Comparison of ENCODE assay signal across 25 cellular contexts in the genomic region with DNA sequence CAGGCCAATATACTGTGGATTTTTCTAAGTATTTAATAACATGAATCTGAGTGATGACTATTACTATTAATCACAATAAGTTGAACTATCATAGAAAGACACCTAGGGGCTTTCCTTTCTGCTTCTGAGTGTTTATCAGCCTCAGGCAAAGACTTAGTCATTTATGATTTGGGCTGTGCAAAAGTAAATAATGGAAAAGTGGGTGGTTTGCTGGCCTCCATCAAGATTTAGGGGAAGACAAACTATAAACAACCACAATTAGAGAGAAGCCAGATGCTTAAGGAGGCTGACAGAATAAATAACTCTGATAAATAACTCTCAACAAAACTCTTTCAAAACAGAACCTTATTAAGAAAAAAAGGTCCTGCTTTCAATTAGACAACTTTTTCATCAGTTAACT.
DNase-seq lines count a peak whose midpoint lies in the region; ATAC-seq and TF ChIP-seq lines count a peak whose summit lies in the region.
"Had no signal": no experiment of that assay in that cellular context is flagged by ENCODE, and none has a peak within 500 bp of the region (broad histone marks: within the 10 kb centered on the region; RNA-seq: fewer than 3 reads in every experiment).

No MANE protein-coding gene starts in this region.

- CTCF ChIA-PET in MCF 10A (lab: Yijun Ruan, JAX) (interaction anchor here (1.2 kb wide), 1 partner anchor 16 kb away, joined by 3 read pairs; no protein-coding TSS in a partner anchor), PC-9 (lab: Charles Lee) (no interaction called here)
- CTCF ChIA-PET in naive thymus-derived CD4-positive, alpha-beta T cell (lab: Charles Lee), result no interaction called here

- no peaks in the 10 kb centered on the region for H3K36me3 Mint-ChIP-seq in MCF 10A (ENCODE audit: insufficient read depth, unreplicated experiment)
- no peaks in the 10 kb centered on the region for H3K36me3 Mint-ChIP-seq in naive thymus-derived CD4-positive, alpha-beta T cell
- H3K36me3 Mint-ChIP-seq: CD8-positive, alpha-beta T cell had no signal

- POLR2A ChIA-PET in MCF 10A (lab: Yijun Ruan, JAX) (interaction anchor here (0.7 kb wide), 1 partner anchor 312 kb away, joined by 4 read pairs; no protein-coding TSS in a partner anchor), PC-9 (lab: Charles Lee; ENCODE audit: unreplicated experiment) (interaction anchor here (0.6 kb wide), 1 partner anchor 109 kb away, joined by 5 read pairs; no protein-coding TSS in a partner anchor)
- POLR2A ChIA-PET in naive thymus-derived CD4-positive, alpha-beta T cell (lab: Charles Lee), result no interaction called here

- no peaks in the 10 kb centered on the region for H3K36me3 ChIP-seq in breast epithelium
- H3K36me3 ChIP-seq in PC-9 (ENCODE audit: low read depth), result peaks cover 39% of the 10 kb centered on the region
- no peaks in the 10 kb centered on the region for H3K36me3 ChIP-seq in vagina
- H3K36me3 ChIP-seq in naive thymus-derived CD4-positive, alpha-beta T cell (ENCODE audit: control insufficient read depth in 2 of 3, insufficient read depth in 3 of 3, low read length in 3 of 3), result no peaks in the 10 kb centered on the region
- H3K36me3 ChIP-seq: neutrophil, tibial artery had no signal

- TF ChIP-seq POLR2A in breast epithelium (IDR thresholded peaks at IDR 0.05), result no peak
- TF ChIP-seq POLR2A in vagina (IDR thresholded peaks at IDR 0.05), result no peak

- DNase-seq in MCF 10A (ENCODE audit: unreplicated experiment) (peak; percentile 13), breast epithelium (ENCODE audit: low spot score in 2 of 2) (no peak), PC-9 (peak in 1 of 2 experiments; percentile 62), fibroblast of gingiva (ENCODE audit: low read depth) (peak; percentile 53), vagina (ENCODE audit: extremely low spot score in 2 of 2) (no peak)
- no peak for DNase-seq in naive thymus-derived CD4-positive, alpha-beta T cell
- DNase-seq: activated CD4-positive, alpha-beta T cell treated with anti-CD3 and anti-CD28 coated beads for 1 hour; amniotic stem cell; CD8-positive, alpha-beta T cell; effector memory CD8-positive, alpha-beta T cell; HFFc6; NCI-H1436; NCI-H2171; NCI-H748 treated with DMSO at 0.1 percent for 48 hours; OCI-M1; retina; stimulated activated CD4-positive, alpha-beta T cell treated with anti-CD3 and anti-CD28 coated beads, Interleukin-15, amount 100 ng/mL, for 24 hours; stimulated activated naive B cell treated with anti-CD40 and anti-IgM and Interleukin-4, amounts not matched to agents 10 μg/mL and 1 μg/mL and 100 μg/mL, for 72 hours; tibial artery had no signal

- intact Hi-C loops in MCF 10A (cut with micrococcal nuclease), result no loop called here
- intact Hi-C loops in breast epithelium (cut with DNase I; ENCODE audit: low total_unique reads), result no loop called here
- intact Hi-C loops in PC-9 (cut with micrococcal nuclease; ENCODE audit: unreplicated experiment), result loop anchor here (5.0 kb wide), 1 partner anchor 105 kb away; no protein-coding TSS in a partner anchor
- intact Hi-C loops in vagina (cut with DNase I), result no loop called here
- intact Hi-C loops in naive thymus-derived CD4-positive, alpha-beta T cell (cut with micrococcal nuclease), result no loop called here

- no peak for TF ChIP-seq CTCF in MCF 10A (IDR thresholded peaks at IDR 0.05; ENCODE audit: unreplicated experiment)
- no peak for TF ChIP-seq CTCF in breast epithelium (IDR thresholded peaks at IDR 0.05)
- no peak for TF ChIP-seq CTCF in PC-9 (conservative IDR thresholded peaks at IDR 0.05)
- TF ChIP-seq CTCF in vagina (IDR thresholded peaks at IDR 0.05), result no peak

- H3K27ac ChIP-seq in breast epithelium (no peak overlapping the region), PC-9 (0 out of 2 replicates have a peak overlapping the region, but pooled peaks have one; percentile 13), vagina (peak overlapping the region; percentile 51)
- H3K27ac ChIP-seq in naive thymus-derived CD4-positive, alpha-beta T cell (ENCODE audit: low read depth, low read length), result no peak overlapping the region
- H3K27ac ChIP-seq: neutrophil, SK-N-MC, tibial artery had no signal

- H3K4me3 ChIP-seq in breast epithelium (no peak overlapping the region), PC-9 (no peak overlapping the region), vagina (no peak overlapping the region)
- no peak overlapping the region for H3K4me3 ChIP-seq in naive thymus-derived CD4-positive, alpha-beta T cell (ENCODE audit: low read length)
- H3K4me3 ChIP-seq: SK-N-MC, tibial artery had no signal

- H3K9me3 ChIP-seq in breast epithelium, result no peaks in the 10 kb centered on the region
- H3K9me3 ChIP-seq in PC-9 (ENCODE audit: insufficient read depth, low read depth), result no peaks in the 10 kb centered on the region
- no peaks in the 10 kb centered on the region for H3K9me3 ChIP-seq in vagina
- H3K9me3 ChIP-seq in naive thymus-derived CD4-positive, alpha-beta T cell (ENCODE audit: control insufficient read depth in 2 of 3, low read length in 3 of 3), result no peaks in the 10 kb centered on the region
- H3K9me3 ChIP-seq: neutrophil, tibial artery had no signal

- H3F3A ChIP-seq in PC-9 (ENCODE audit: insufficient read depth, low read depth), result no peaks in the 10 kb centered on the region

- H3K27ac Mint-ChIP-seq in MCF 10A (ENCODE audit: low read depth, unreplicated experiment), result no peak overlapping the region
- H3K27ac Mint-ChIP-seq in naive thymus-derived CD4-positive, alpha-beta T cell, result no peak overlapping the region
- H3K27ac Mint-ChIP-seq: CD8-positive, alpha-beta T cell; effector memory CD8-positive, alpha-beta T cell; HFFc6; mesothelial cell of epicardium; stimulated activated naive B cell treated with anti-CD40 and anti-IgM and Interleukin-4, amounts not matched to agents 10 μg/mL and 1 μg/mL and 100 μg/mL, for 72 hours; T-helper 2 cell treated with Interferon-gamma antibody and Interleukin-4, amounts not matched to agents 5 μg/mL and 100 μg/mL, for 36 hours had no signal

- H3K4me1 Mint-ChIP-seq in MCF 10A (ENCODE audit: insufficient read depth, unreplicated experiment), result no peaks in the 10 kb centered on the region
- peaks cover 0 to 1% (median 0%) of the 10 kb centered on the region in 7 donors for H3K4me1 Mint-ChIP-seq in naive thymus-derived CD4-positive, alpha-beta T cell

- no peaks in the 10 kb centered on the region for H3K79me2 ChIP-seq in PC-9 (ENCODE audit: low read depth)

- no peak for ATAC-seq in naive thymus-derived CD4-positive, alpha-beta T cell
- no peak for ATAC-seq in GM18861 (IDR thresholded peaks at IDR 0.05; ENCODE audit: unreplicated experiment)
- no peak for ATAC-seq in HG03571 (IDR thresholded peaks at IDR 0.05; ENCODE audit: unreplicated experiment)
- ATAC-seq: CD8-positive, alpha-beta T cell; effector memory CD8-positive, alpha-beta T cell had no signal

- no peak overlapping the region for H3K4me3 Mint-ChIP-seq in MCF 10A (ENCODE audit: unreplicated experiment)
- no peak overlapping the region for H3K4me3 Mint-ChIP-seq in naive thymus-derived CD4-positive, alpha-beta T cell
- H3K4me3 Mint-ChIP-seq: CD8-positive, alpha-beta T cell; effector memory CD8-positive, alpha-beta T cell; HFFc6; mesothelial cell of epicardium; T-helper 2 cell treated with Interferon-gamma antibody and Interleukin-4, amounts not matched to agents 5 μg/mL and 100 μg/mL, for 36 hours had no signal

- H3K27me3 ChIP-seq in breast epithelium (no peaks in the 10 kb centered on the region), PC-9 (ENCODE audit: insufficient read depth, low read depth) (no peaks in the 10 kb centered on the region), vagina (no peaks in the 10 kb centered on the region)
- no peaks in the 10 kb centered on the region for H3K27me3 ChIP-seq in naive thymus-derived CD4-positive, alpha-beta T cell (ENCODE audit: control insufficient read depth in 2 of 2, insufficient read depth in 2 of 2, low read length in 2 of 2)
- H3K27me3 ChIP-seq: neutrophil, tibial artery had no signal

- H3K9me3 Mint-ChIP-seq in MCF 10A (ENCODE audit: unreplicated experiment), result no peaks in the 10 kb centered on the region
- H3K9me3 Mint-ChIP-seq in naive thymus-derived CD4-positive, alpha-beta T cell, result peaks cover 0 to 4% (median 0%) of the 10 kb centered on the region in 11 donors
- H3K9me3 Mint-ChIP-seq: CD8-positive, alpha-beta T cell; effector memory CD8-positive, alpha-beta T cell; mesothelial cell of epicardium; stimulated activated naive B cell treated with anti-CD40 and anti-IgM and Interleukin-4, amounts not matched to agents 10 μg/mL and 1 μg/mL and 100 μg/mL, for 72 hours; T-helper 2 cell treated with Interferon-gamma antibody and Interleukin-4, amounts not matched to agents 5 μg/mL and 100 μg/mL, for 36 hours had no signal

- BruUV-seq in MCF 10A (replicated peaks; lab: Mats Ljungman, UMichigan), result no TSS peak
- no TSS peak for BruUV-seq in PC-9 (replicated peaks; lab: Mats Ljungman, UMichigan)

- no peak overlapping the region for H3K4me2 ChIP-seq in PC-9

- H2AFZ ChIP-seq in PC-9, result no peak overlapping the region

- H4K20me1 ChIP-seq in PC-9 (ENCODE audit: insufficient read depth), result no peaks in the 10 kb centered on the region

- H3K4me1 ChIP-seq in breast epithelium, result no peaks in the 10 kb centered on the region
- peaks cover 15% of the 10 kb centered on the region for H3K4me1 ChIP-seq in PC-9 (replicated peaks; ENCODE audit: insufficient read depth)
- H3K4me1 ChIP-seq in vagina, result peaks cover 20% of the 10 kb centered on the region
- H3K4me1 ChIP-seq in naive thymus-derived CD4-positive, alpha-beta T cell (ENCODE audit: control insufficient read depth in 2 of 2, insufficient read depth in 2 of 2, low read length in 2 of 2), result no peaks in the 10 kb centered on the region
- H3K4me1 ChIP-seq: tibial artery had no signal

- no peaks in the 10 kb centered on the region for H3K27me3 Mint-ChIP-seq in MCF 10A (ENCODE audit: insufficient read depth, unreplicated experiment)
- H3K27me3 Mint-ChIP-seq in naive thymus-derived CD4-positive, alpha-beta T cell, result no peaks in the 10 kb centered on the region
- H3K27me3 Mint-ChIP-seq: effector memory CD8-positive, alpha-beta T cell; stimulated activated naive B cell treated with anti-CD40 and anti-IgM and Interleukin-4, amounts not matched to agents 10 μg/mL and 1 μg/mL and 100 μg/mL, for 72 hours had no signal

- H3K9me2 ChIP-seq in PC-9 (ENCODE audit: insufficient read depth), result no peaks in the 10 kb centered on the region

Comparison
In these comparisons a context has a peak if more than half of its experiments do, and no peak if none do; other contexts are left out.
1. DNase-seq: peak in MCF 10A (single experiment) and fibroblast of gingiva (single experiment); none in breast epithelium (0 of 2), vagina (0 of 2) and naive thymus-derived CD4-positive, alpha-beta T cell (0 of 9).
2. H3K27ac ChIP-seq: peak in PC-9 (single experiment) and vagina (single experiment); none in breast epithelium (0 of 2) and naive thymus-derived CD4-positive, alpha-beta T cell (single experiment).